ENCODE assay signal across 1 cellular context in the genomic region with DNA sequence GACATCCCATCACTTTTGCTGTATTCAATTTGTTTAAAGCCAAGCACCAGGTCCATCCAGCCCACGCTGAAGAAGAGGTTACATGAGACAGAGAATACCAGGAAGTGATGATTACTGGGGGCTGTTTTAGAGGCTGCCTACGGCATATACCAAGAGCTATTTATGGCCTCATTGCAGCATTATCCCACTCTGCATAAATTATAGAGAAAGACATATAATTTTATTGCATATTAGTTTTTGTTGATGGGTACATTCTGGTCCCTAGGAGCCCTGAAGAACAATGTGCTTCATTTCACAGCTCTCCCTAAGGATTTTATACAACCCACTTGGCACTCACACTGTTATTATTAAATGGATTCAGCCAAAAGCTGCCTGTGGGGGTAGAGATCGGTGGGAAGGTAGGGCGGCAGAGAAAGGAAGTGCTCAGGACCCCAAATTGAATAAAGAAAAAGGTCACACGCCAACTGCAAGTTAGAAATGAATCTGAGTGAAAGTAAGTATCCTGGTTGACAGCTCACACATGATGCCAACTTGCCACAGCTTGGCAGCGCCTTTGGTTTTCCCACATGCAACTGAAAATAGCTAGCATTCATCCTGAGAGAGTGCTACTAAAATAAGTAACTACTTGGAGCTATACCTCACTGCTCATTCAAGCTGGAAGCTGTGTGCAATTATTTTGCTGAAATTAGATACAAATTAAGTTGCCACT.
TF ChIP-seq lines count a peak whose summit lies in the region.

No MANE protein-coding gene starts in this region.

TF ChIP-seq in IMR-90, 13 proteins besides CTCF, POLR2A, EP300 and RAD21 (continued from another document):
- TF ChIP-seq RCOR1 (IDR thresholded peaks at IDR 0.05; ENCODE audit: insufficient replicate concordance, low read length): no peak
- TF ChIP-seq MXI1 (IDR thresholded peaks at IDR 0.05; ENCODE audit: borderline replicate concordance, low read depth, low read length): no peak
- TF ChIP-seq FOS (IDR thresholded peaks at IDR 0.05; ENCODE audit: low read depth, low read length): no peak
- TF ChIP-seq NFE2L2 (IDR thresholded peaks at IDR 0.05; ENCODE audit: low read depth, low read length): no peak
- TF ChIP-seq MAZ (IDR thresholded peaks at IDR 0.05; ENCODE audit: borderline replicate concordance, low read depth, low read length): no peak
- no peak for TF ChIP-seq CHD1 (IDR thresholded peaks at IDR 0.05; ENCODE audit: low read depth, low read length)
- TF ChIP-seq, protein P1, sequence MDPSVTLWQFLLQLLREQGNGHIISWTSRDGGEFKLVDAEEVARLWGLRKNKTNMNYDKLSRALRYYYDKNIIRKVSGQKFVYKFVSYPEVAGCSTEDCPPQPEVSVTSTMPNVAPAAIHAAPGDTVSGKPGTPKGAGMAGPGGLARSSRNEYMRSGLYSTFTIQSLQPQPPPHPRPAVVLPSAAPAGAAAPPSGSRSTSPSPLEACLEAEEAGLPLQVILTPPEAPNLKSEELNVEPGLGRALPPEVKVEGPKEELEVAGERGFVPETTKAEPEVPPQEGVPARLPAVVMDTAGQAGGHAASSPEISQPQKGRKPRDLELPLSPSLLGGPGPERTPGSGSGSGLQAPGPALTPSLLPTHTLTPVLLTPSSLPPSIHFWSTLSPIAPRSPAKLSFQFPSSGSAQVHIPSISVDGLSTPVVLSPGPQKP (IDR thresholded peaks at IDR 0.05; ENCODE audit: borderline replicate concordance, low read depth, low read length): no peak
- no peak for TF ChIP-seq CEBPB (IDR thresholded peaks at IDR 0.05; ENCODE audit: low read depth, low read length)
- TF ChIP-seq MAFK (IDR thresholded peaks at IDR 0.05; ENCODE audit: low read depth, low read length): no peak
- TF ChIP-seq BHLHE40 (IDR thresholded peaks at IDR 0.05; ENCODE audit: low read depth, low read length): no peak
TF ChIP-seq in IMR-90: peak in this region for 0.
